Comparison of ENCODE assay signal across 8 cellular contexts in the genomic region with DNA sequence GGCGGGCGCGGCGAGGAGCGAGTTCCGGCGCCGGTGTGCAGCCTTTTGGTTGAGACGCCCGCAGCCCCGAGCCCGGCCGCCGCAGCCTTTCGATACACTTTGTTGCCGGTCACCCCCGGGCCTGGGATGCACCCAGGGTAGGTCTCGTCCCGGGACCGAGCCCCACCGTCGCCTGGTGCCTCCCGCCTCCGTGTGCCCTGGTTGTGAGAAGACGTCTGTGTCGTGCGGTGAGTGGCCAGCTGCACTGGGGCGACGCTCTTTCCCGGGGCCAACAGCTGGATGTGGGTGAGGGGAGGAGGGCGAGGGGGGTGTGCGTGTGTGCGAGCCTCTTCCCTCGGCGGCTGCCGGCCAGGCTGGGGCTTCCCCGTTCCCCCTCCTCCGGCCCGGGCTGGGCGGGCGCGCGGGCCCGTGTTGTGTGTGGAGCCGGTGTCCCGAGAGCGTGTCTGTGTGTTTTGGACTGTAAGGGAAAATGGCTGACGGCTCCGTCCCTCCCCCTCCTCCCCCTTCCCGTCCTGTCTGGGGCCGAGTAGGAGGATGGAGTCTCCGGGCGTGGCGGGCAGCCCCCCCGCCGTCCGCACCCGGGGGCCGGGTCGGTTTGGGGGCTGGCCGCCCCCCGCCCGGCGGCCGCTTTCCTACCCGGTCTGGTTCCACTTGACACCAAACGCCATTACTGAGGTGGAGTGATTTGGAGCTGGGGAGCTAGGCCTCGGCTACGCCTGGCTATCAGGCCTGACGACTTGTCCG. TPM values are rescaled to one million over a fixed set of nuclear protein-coding genes. Genes with fewer than 3 reads are reported as not detected.
DNase-seq lines count a peak whose midpoint lies in the region; ATAC-seq, FAIRE-seq and TF ChIP-seq lines count a peak whose summit lies in the region.

No MANE protein-coding gene starts in this region.

- peak overlapping the region; percentile 98 for H3K9ac ChIP-seq in parathyroid adenoma

- H3K27ac Mint-ChIP-seq in activated naive CD8-positive, alpha-beta T cell treated with anti-CD3 and anti-CD28 coated beads for 36 hours, result peak overlapping the region; percentile 99

- H3K9me3 ChIP-seq in RWPE2 (ENCODE audit: severe bottlenecking) (no peaks in the 10 kb centered on the region), parathyroid adenoma (ENCODE audit: control insufficient read depth, low read length) (no peaks in the 10 kb centered on the region)

- peaks cover 23% of the 10 kb centered on the region for H3K4me1 Mint-ChIP-seq in activated naive CD8-positive, alpha-beta T cell treated with anti-CD3 and anti-CD28 coated beads for 36 hours

- H3K27me3 Mint-ChIP-seq in activated naive CD8-positive, alpha-beta T cell treated with anti-CD3 and anti-CD28 coated beads for 36 hours, result no peaks in the 10 kb centered on the region

- H3K36me3 ChIP-seq in RWPE2 (ENCODE audit: low read depth) (peaks cover 4% of the 10 kb centered on the region; the same call in 1 of the 2 replicates), parathyroid adenoma (ENCODE audit: control insufficient read depth, insufficient read depth, low read length) (no peaks in the 10 kb centered on the region)

- ATAC-seq in HG03045 (IDR thresholded peaks at IDR 0.05; ENCODE audit: unreplicated experiment) (peak; percentile 16), RWPE2 (ENCODE audit: low read depth) (peak; percentile 25), Right ventricle myocardium superior (ENCODE audit: poor library complexity) (peak; percentile 21)

- H2AFZ ChIP-seq in parathyroid adenoma, result peak overlapping the region; percentile 86

- intact Hi-C loops in Right ventricle myocardium superior (cut with DNase I), result no loop called here

- H3K36me3 Mint-ChIP-seq in activated naive CD8-positive, alpha-beta T cell treated with anti-CD3 and anti-CD28 coated beads for 36 hours, result peaks cover 18% of the 10 kb centered on the region

- H3K4me3 ChIP-seq in RWPE2 (ENCODE audit: severe bottlenecking), result peak overlapping the region; percentile 78
- peak overlapping the region; percentile 84 for H3K4me3 ChIP-seq in parathyroid adenoma (ENCODE audit: low read depth, low read length)

- no peak for FAIRE-seq in urothelium cell line (lab: Jason Lieb, UNC)

- DNase-seq in NCI-H748 (lab: John Stamatoyannopoulos, UW; ENCODE audit: unreplicated experiment), result peak; percentile 53
- no peak for DNase-seq in NCI-H748 treated with DMSO at 0.1 percent for 48 hours (lab: John Stamatoyannopoulos, UW)
- DNase-seq in RWPE2 (ENCODE audit: low spot score), result peak; percentile 38
- DNase-seq in activated naive CD8-positive, alpha-beta T cell treated with anti-CD3 and anti-CD28 coated beads for 36 hours, result peak; percentile 37
- DNase-seq in Right ventricle myocardium superior, result peak; percentile 66
- DNase-seq in urothelium cell line (ENCODE audit: low spot score), result peak; percentile 45

- H3K27ac ChIP-seq in RWPE2 (ENCODE audit: poor library complexity, severe bottlenecking), result peak overlapping the region; percentile 87
- H3K27ac ChIP-seq in parathyroid adenoma, result peak overlapping the region; percentile 100

- H3K4me3 Mint-ChIP-seq in activated naive CD8-positive, alpha-beta T cell treated with anti-CD3 and anti-CD28 coated beads for 36 hours, result peak overlapping the region; percentile 87

- TF ChIP-seq CTCF in RWPE2 (IDR thresholded peaks at IDR 0.05; ENCODE audit: poor library complexity, severe bottlenecking) (no peak), parathyroid adenoma (IDR thresholded peaks at IDR 0.05) (no peak)

- no peaks in the 10 kb centered on the region for H3K9me3 Mint-ChIP-seq in activated naive CD8-positive, alpha-beta T cell treated with anti-CD3 and anti-CD28 coated beads for 36 hours

- H3K27me3 ChIP-seq in RWPE2 (ENCODE audit: insufficient read depth, poor library complexity, severe bottlenecking) (no peaks in the 10 kb centered on the region), parathyroid adenoma (ENCODE audit: control insufficient read depth, insufficient read depth, low read length) (no peaks in the 10 kb centered on the region)

- peaks cover 2% of the 10 kb centered on the region for H3K4me1 ChIP-seq in RWPE2 (ENCODE audit: insufficient read depth, poor library complexity, severe bottlenecking)
- H3K4me1 ChIP-seq in parathyroid adenoma, result peaks cover 3% of the 10 kb centered on the region

- peaks cover 17% of the 10 kb centered on the region for H3K79me2 ChIP-seq in parathyroid adenoma

- peak overlapping the region; percentile 57 for H3K4me2 ChIP-seq in parathyroid adenoma (ENCODE audit: low read length)

RNA-seq across cellular contexts. Expression of gene USP9X, which starts 0.8 kb away (rescaled TPM):
- total RNA-seq in activated naive CD8-positive, alpha-beta T cell treated with anti-CD3 and anti-CD28 coated beads for 36 hours, result 10 to 100 TPM; 53.8 to 54.5 TPM
- total RNA-seq in Right ventricle myocardium superior, result 47.3 TPM
